ENCODE assay signal across 1 cellular context in genomic region chr13:45879666-45880065, GRCh38.
A peak's percentile ranks its signal among the peaks of the same experiment; 100 is the strongest.
TF ChIP-seq lines count a peak whose summit lies in the region.

No MANE protein-coding gene starts in this region.

TF ChIP-seq in K562, 482 proteins besides CTCF, POLR2A, EP300 and RAD21 (continued from another document and continues in another):
- TF ChIP-seq CTCFL (IDR thresholded peaks at IDR 0.05; ENCODE audit: borderline replicate concordance, insufficient read depth, low read depth, low read length, poor library complexity, severe bottlenecking), result peak; percentile 53
- no peak for TF ChIP-seq THAP12 (CRISPR knock-in tag; IDR thresholded peaks at IDR 0.05)
- TF ChIP-seq E2F6 (IDR thresholded peaks at IDR 0.05; ENCODE audit: borderline replicate concordance in 1 of 2, extremely low read depth in 1 of 2, insufficient read depth in 1 of 2, insufficient read length in 1 of 2, low read depth in 1 of 2, low read length in 1 of 2, poor library complexity in 1 of 2, severe bottlenecking in 1 of 2), result peak; percentile 23 to 83
- no peak for TF ChIP-seq ZNF740 (CRISPR knock-in tag; IDR thresholded peaks at IDR 0.05)
- no peak for TF ChIP-seq ZNF740 (tag; IDR thresholded peaks at IDR 0.05)
- no peak for TF ChIP-seq ZBTB33 (CRISPR knock-in tag; IDR thresholded peaks at IDR 0.05)
- TF ChIP-seq PCBP2 (IDR thresholded peaks at IDR 0.05; ENCODE audit: low read depth, low read length, poor library complexity, severe bottlenecking), result no peak
- no peak for TF ChIP-seq FOXA1 (IDR thresholded peaks at IDR 0.05; ENCODE audit: borderline replicate concordance)
- TF ChIP-seq CCNT2 (IDR thresholded peaks at IDR 0.05; ENCODE audit: borderline replicate concordance, extremely low read depth, insufficient read length, low read depth, low read length), result no peak
- no peak for TF ChIP-seq CC2D1A (IDR thresholded peaks at IDR 0.05)
- TF ChIP-seq RBFOX2 (IDR thresholded peaks at IDR 0.05; ENCODE audit: low read depth, low read length), result no peak
- no peak for TF ChIP-seq UBTF (IDR thresholded peaks at IDR 0.05; ENCODE audit: borderline replicate concordance in 1 of 2, low read depth in 2 of 2, low read length in 2 of 2)
- no peak for TF ChIP-seq RFX5 (IDR thresholded peaks at IDR 0.05; ENCODE audit: low read depth, low read length)
- TF ChIP-seq MAX (CRISPR knock-in tag; IDR thresholded peaks at IDR 0.05), result 0 out of 2 replicates have a peak, but pooled peaks have one; percentile 38
- TF ChIP-seq SRSF9 (IDR thresholded peaks at IDR 0.05; ENCODE audit: borderline replicate concordance, low read depth, low read length), result no peak
- peak; percentile 72 for TF ChIP-seq MGA (IDR thresholded peaks at IDR 0.05)
- TF ChIP-seq NFE2L1 (tag; IDR thresholded peaks at IDR 0.05; ENCODE audit: borderline replicate concordance, low read depth), result no peak
- peak; percentile 89 for TF ChIP-seq L3MBTL2 (IDR thresholded peaks at IDR 0.05)
- TF ChIP-seq GATA2 (CRISPR knock-in tag; IDR thresholded peaks at IDR 0.05), result no peak
- no peak for TF ChIP-seq ZNF277 (CRISPR knock-in tag; IDR thresholded peaks at IDR 0.05; ENCODE audit: borderline replicate concordance)
- TF ChIP-seq ZSCAN29 (IDR thresholded peaks at IDR 0.05), result no peak
- TF ChIP-seq ZNF217 (CRISPR knock-in tag; IDR thresholded peaks at IDR 0.05), result no peak
